2 cellular contexts compared by ENCODE assay signal in the genomic region with DNA sequence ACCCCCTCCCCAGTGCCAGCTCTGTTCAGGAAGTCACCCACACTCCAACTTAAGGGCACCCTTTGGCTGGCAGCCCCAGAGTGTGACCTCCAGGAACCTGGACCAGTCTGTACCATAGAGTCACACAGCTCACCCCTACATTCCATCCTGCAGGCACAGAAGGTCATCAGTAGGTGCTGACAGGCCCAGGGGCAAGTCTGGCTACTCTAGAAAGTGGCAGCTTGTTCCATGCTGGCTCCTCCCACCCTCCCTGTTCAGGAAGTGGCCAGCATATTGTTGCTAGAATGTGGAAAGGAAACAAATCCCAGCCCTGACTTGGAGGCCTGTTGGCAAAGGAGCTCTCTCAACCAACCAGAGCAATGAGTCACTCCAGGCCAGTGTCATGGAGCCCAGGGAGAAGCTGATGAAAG.
A peak's percentile ranks its signal among the peaks of the same experiment; 100 is the strongest.
TF ChIP-seq lines count a peak whose summit lies in the region.

No MANE protein-coding gene starts in this region.

TF ChIP-seq in GM12878, 131 proteins besides CTCF, POLR2A, EP300 and RAD21:
- TF ChIP-seq MTA3 (IDR thresholded peaks at IDR 0.05; ENCODE audit: borderline replicate concordance, low read length), result no peak
- TF ChIP-seq, protein P1, sequence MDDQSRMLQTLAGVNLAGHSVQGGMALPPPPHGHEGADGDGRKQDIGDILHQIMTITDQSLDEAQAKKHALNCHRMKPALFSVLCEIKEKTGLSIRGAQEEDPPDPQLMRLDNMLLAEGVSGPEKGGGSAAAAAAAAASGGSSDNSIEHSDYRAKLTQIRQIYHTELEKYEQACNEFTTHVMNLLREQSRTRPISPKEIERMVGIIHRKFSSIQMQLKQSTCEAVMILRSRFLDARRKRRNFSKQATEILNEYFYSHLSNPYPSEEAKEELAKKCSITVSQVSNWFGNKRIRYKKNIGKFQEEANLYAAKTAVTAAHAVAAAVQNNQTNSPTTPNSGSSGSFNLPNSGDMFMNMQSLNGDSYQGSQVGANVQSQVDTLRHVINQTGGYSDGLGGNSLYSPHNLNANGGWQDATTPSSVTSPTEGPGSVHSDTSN (IDR thresholded peaks at IDR 0.05; ENCODE audit: insufficient replicate concordance, low read depth, low read length), result no peak
- TF ChIP-seq RB1 (IDR thresholded peaks at IDR 0.05; ENCODE audit: borderline replicate concordance), result no peak
- TF ChIP-seq DPF2 (IDR thresholded peaks at IDR 0.05), result no peak
- no peak for TF ChIP-seq CBFB (IDR thresholded peaks at IDR 0.05; ENCODE audit: low read depth)
- TF ChIP-seq, protein P2, sequence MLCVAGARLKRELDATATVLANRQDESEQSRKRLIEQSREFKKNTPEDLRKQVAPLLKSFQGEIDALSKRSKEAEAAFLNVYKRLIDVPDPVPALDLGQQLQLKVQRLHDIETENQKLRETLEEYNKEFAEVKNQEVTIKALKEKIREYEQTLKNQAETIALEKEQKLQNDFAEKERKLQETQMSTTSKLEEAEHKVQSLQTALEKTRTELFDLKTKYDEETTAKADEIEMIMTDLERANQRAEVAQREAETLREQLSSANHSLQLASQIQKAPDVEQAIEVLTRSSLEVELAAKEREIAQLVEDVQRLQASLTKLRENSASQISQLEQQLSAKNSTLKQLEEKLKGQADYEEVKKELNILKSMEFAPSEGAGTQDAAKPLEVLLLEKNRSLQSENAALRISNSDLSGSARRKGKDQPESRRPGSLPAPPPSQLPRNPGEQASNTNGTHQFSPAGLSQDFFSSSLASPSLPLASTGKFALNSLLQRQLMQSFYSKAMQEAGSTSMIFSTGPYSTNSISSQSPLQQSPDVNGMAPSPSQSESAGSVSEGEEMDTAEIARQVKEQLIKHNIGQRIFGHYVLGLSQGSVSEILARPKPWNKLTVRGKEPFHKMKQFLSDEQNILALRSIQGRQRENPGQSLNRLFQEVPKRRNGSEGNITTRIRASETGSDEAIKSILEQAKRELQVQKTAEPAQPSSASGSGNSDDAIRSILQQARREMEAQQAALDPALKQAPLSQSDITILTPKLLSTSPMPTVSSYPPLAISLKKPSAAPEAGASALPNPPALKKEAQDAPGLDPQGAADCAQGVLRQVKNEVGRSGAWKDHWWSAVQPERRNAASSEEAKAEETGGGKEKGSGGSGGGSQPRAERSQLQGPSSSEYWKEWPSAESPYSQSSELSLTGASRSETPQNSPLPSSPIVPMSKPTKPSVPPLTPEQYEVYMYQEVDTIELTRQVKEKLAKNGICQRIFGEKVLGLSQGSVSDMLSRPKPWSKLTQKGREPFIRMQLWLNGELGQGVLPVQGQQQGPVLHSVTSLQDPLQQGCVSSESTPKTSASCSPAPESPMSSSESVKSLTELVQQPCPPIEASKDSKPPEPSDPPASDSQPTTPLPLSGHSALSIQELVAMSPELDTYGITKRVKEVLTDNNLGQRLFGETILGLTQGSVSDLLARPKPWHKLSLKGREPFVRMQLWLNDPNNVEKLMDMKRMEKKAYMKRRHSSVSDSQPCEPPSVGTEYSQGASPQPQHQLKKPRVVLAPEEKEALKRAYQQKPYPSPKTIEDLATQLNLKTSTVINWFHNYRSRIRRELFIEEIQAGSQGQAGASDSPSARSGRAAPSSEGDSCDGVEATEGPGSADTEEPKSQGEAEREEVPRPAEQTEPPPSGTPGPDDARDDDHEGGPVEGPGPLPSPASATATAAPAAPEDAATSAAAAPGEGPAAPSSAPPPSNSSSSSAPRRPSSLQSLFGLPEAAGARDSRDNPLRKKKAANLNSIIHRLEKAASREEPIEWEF (IDR thresholded peaks at IDR 0.05; ENCODE audit: insufficient replicate concordance, low read depth, low read length), result no peak
- TF ChIP-seq SIX5 (IDR thresholded peaks at IDR 0.05; ENCODE audit: low read depth, low read length, severe bottlenecking), result no peak
- no peak for TF ChIP-seq HCFC1 (IDR thresholded peaks at IDR 0.05; ENCODE audit: low read length)
- no peak for TF ChIP-seq GABPA (IDR thresholded peaks at IDR 0.05; ENCODE audit: low read depth)
TF ChIP-seq in GM12878: peak in this region for 0.

TF ChIP-seq in HepG2, 621 proteins besides CTCF, POLR2A, EP300 and RAD21 (continues in another document):
- TF ChIP-seq ZNF549 (CRISPR knock-in tag; IDR thresholded peaks at IDR 0.05), result no peak
- peak; percentile 58 for TF ChIP-seq GATAD2A (CRISPR knock-in tag; IDR thresholded peaks at IDR 0.05)
- TF ChIP-seq AGO2 (optimal IDR thresholded peaks at IDR 0.05; ENCODE audit: low read depth, low read length), result no peak
- TF ChIP-seq MED1 (CRISPR knock-in tag; IDR thresholded peaks at IDR 0.05), result peak; percentile 89
- TF ChIP-seq KAT8 (CRISPR knock-in tag; IDR thresholded peaks at IDR 0.05), result peak; percentile 69
- TF ChIP-seq ZNF883 (CRISPR knock-in tag; IDR thresholded peaks at IDR 0.05; ENCODE audit: not compliant biosample characterization), result peak; percentile 59
- no peak for TF ChIP-seq ZSCAN20 (CRISPR knock-in tag; IDR thresholded peaks at IDR 0.05; ENCODE audit: borderline replicate concordance)
- no peak for TF ChIP-seq ZNF234 (CRISPR knock-in tag; conservative IDR thresholded peaks at IDR 0.05)
- TF ChIP-seq NFE2 (CRISPR knock-in tag; IDR thresholded peaks at IDR 0.05), result no peak
- TF ChIP-seq, protein P3, sequence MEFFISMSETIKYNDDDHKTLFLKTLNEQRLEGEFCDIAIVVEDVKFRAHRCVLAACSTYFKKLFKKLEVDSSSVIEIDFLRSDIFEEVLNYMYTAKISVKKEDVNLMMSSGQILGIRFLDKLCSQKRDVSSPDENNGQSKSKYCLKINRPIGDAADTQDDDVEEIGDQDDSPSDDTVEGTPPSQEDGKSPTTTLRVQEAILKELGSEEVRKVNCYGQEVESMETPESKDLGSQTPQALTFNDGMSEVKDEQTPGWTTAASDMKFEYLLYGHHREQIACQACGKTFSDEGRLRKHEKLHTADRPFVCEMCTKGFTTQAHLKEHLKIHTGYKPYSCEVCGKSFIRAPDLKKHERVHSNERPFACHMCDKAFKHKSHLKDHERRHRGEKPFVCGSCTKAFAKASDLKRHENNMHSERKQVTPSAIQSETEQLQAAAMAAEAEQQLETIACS (CRISPR knock-in tag; IDR thresholded peaks at IDR 0.05), result no peak
- TF ChIP-seq PHB2 (IDR thresholded peaks at IDR 0.05; ENCODE audit: partially characterized antibody), result no peak
- peak; percentile 38; the same call in 1 of the 2 replicates for TF ChIP-seq ZSCAN9 (CRISPR knock-in tag; IDR thresholded peaks at IDR 0.05; ENCODE audit: borderline replicate concordance)
- TF ChIP-seq, protein P4, sequence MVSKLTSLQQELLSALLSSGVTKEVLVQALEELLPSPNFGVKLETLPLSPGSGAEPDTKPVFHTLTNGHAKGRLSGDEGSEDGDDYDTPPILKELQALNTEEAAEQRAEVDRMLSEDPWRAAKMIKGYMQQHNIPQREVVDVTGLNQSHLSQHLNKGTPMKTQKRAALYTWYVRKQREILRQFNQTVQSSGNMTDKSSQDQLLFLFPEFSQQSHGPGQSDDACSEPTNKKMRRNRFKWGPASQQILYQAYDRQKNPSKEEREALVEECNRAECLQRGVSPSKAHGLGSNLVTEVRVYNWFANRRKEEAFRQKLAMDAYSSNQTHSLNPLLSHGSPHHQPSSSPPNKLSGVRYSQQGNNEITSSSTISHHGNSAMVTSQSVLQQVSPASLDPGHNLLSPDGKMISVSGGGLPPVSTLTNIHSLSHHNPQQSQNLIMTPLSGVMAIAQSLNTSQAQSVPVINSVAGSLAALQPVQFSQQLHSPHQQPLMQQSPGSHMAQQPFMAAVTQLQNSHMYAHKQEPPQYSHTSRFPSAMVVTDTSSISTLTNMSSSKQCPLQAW (CRISPR knock-in tag; IDR thresholded peaks at IDR 0.05), result 0 out of 2 replicates have a peak, but pooled peaks have one; percentile 45
- no peak for TF ChIP-seq HHEX (CRISPR knock-in tag; IDR thresholded peaks at IDR 0.05)
- TF ChIP-seq PITX1 (CRISPR knock-in tag; IDR thresholded peaks at IDR 0.05), result no peak
- no peak for TF ChIP-seq ZNF773 (CRISPR knock-in tag; IDR thresholded peaks at IDR 0.05; ENCODE audit: borderline replicate concordance)
- TF ChIP-seq, protein P5, sequence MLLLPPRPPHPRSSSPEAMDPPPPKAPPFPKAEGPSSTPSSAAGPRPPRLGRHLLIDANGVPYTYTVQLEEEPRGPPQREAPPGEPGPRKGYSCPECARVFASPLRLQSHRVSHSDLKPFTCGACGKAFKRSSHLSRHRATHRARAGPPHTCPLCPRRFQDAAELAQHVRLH (CRISPR knock-in tag; IDR thresholded peaks at IDR 0.05; ENCODE audit: borderline replicate concordance, low read depth), result no peak
- no peak for TF ChIP-seq NONO (IDR thresholded peaks at IDR 0.05)
- TF ChIP-seq NONO (CRISPR knock-in tag; conservative IDR thresholded peaks at IDR 0.05), result no peak
- TF ChIP-seq, protein P6, sequence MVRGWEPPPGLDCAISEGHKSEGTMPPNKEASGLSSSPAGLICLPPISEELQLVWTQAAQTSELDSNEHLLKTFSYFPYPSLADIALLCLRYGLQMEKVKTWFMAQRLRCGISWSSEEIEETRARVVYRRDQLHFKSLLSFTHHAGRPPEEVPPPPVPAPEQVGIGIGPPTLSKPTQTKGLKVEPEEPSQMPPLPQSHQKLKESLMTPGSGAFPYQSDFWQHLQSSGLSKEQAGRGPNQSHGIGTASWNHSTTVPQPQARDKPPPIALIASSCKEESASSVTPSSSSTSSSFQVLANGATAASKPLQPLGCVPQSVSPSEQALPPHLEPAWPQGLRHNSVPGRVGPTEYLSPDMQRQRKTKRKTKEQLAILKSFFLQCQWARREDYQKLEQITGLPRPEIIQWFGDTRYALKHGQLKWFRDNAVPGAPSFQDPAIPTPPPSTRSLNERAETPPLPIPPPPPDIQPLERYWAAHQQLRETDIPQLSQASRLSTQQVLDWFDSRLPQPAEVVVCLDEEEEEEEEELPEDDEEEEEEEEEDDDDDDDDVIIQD (CRISPR knock-in tag; IDR thresholded peaks at IDR 0.05; ENCODE audit: low read depth), result peak; percentile 26; the same call in 1 of the 2 replicates
- no peak for TF ChIP-seq TRIM24 (CRISPR knock-in tag; IDR thresholded peaks at IDR 0.05)
- TF ChIP-seq ZSCAN22 (CRISPR knock-in tag; IDR thresholded peaks at IDR 0.05), result no peak
- TF ChIP-seq ZNF292 (CRISPR knock-in tag; IDR thresholded peaks at IDR 0.05; ENCODE audit: borderline replicate concordance, low read depth), result no peak; the same call in 1 of the 2 replicates
- TF ChIP-seq, protein P7, sequence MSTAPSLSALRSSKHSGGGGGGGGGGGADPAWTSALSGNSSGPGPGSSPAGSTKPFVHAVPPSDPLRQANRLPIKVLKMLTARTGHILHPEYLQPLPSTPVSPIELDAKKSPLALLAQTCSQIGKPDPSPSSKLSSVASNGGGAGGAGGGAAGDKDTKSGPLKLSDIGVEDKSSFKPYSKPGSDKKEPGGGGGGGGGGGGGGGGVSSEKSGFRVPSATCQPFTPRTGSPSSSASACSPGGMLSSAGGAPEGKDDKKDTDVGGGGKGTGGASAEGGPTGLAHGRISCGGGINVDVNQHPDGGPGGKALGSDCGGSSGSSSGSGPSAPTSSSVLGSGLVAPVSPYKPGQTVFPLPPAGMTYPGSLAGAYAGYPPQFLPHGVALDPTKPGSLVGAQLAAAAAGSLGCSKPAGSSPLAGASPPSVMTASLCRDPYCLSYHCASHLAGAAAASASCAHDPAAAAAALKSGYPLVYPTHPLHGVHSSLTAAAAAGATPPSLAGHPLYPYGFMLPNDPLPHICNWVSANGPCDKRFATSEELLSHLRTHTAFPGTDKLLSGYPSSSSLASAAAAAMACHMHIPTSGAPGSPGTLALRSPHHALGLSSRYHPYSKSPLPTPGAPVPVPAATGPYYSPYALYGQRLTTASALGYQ (CRISPR knock-in tag; IDR thresholded peaks at IDR 0.05), result no peak
- peak; percentile 51 for TF ChIP-seq RARA (CRISPR knock-in tag; IDR thresholded peaks at IDR 0.05)
- TF ChIP-seq, protein P8, sequence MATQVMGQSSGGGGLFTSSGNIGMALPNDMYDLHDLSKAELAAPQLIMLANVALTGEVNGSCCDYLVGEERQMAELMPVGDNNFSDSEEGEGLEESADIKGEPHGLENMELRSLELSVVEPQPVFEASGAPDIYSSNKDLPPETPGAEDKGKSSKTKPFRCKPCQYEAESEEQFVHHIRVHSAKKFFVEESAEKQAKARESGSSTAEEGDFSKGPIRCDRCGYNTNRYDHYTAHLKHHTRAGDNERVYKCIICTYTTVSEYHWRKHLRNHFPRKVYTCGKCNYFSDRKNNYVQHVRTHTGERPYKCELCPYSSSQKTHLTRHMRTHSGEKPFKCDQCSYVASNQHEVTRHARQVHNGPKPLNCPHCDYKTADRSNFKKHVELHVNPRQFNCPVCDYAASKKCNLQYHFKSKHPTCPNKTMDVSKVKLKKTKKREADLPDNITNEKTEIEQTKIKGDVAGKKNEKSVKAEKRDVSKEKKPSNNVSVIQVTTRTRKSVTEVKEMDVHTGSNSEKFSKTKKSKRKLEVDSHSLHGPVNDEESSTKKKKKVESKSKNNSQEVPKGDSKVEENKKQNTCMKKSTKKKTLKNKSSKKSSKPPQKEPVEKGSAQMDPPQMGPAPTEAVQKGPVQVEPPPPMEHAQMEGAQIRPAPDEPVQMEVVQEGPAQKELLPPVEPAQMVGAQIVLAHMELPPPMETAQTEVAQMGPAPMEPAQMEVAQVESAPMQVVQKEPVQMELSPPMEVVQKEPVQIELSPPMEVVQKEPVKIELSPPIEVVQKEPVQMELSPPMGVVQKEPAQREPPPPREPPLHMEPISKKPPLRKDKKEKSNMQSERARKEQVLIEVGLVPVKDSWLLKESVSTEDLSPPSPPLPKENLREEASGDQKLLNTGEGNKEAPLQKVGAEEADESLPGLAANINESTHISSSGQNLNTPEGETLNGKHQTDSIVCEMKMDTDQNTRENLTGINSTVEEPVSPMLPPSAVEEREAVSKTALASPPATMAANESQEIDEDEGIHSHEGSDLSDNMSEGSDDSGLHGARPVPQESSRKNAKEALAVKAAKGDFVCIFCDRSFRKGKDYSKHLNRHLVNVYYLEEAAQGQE (IDR thresholded peaks at IDR 0.05; ENCODE audit: borderline replicate concordance in 1 of 2, low read depth in 1 of 2, low read length in 2 of 2), result 0 out of 4 replicates have a peak, but pooled peaks of 1 of the 2 experiments have one; percentile 30
- TF ChIP-seq LCORL (IDR thresholded peaks at IDR 0.05), result no peak
- TF ChIP-seq LCORL (CRISPR knock-in tag; IDR thresholded peaks at IDR 0.05), result 0 out of 2 replicates have a peak, but pooled peaks have one; percentile 32
- peak; percentile 70 for TF ChIP-seq RXRB (CRISPR knock-in tag; IDR thresholded peaks at IDR 0.05; ENCODE audit: borderline replicate concordance)
- TF ChIP-seq TBX2 (CRISPR knock-in tag; IDR thresholded peaks at IDR 0.05; ENCODE audit: borderline replicate concordance), result peak; percentile 28; the same call in 1 of the 2 replicates
- TF ChIP-seq RNF2 (conservative IDR thresholded peaks at IDR 0.05; ENCODE audit: low read depth), result no peak
- no peak for TF ChIP-seq ZNF7 (CRISPR knock-in tag; IDR thresholded peaks at IDR 0.05)
- TF ChIP-seq, protein P9, sequence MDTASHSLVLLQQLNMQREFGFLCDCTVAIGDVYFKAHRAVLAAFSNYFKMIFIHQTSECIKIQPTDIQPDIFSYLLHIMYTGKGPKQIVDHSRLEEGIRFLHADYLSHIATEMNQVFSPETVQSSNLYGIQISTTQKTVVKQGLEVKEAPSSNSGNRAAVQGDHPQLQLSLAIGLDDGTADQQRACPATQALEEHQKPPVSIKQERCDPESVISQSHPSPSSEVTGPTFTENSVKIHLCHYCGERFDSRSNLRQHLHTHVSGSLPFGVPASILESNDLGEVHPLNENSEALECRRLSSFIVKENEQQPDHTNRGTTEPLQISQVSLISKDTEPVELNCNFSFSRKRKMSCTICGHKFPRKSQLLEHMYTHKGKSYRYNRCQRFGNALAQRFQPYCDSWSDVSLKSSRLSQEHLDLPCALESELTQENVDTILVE (CRISPR knock-in tag; IDR thresholded peaks at IDR 0.05), result no peak
- no peak for TF ChIP-seq ZNF431 (CRISPR knock-in tag; IDR thresholded peaks at IDR 0.05; ENCODE audit: borderline replicate concordance, low read depth)
- peak; percentile 72 for TF ChIP-seq POLR2G (IDR thresholded peaks at IDR 0.05; ENCODE audit: low read depth, low read length)
